In genomic region chr9:14238518-14238917, GRCh38 we compare ENCODE assay signal across 11 cellular contexts.
DNase-seq lines count a peak whose midpoint lies in the region; ATAC-seq and TF ChIP-seq lines count a peak whose summit lies in the region.
"Had no signal": no experiment of that assay in that cellular context is flagged by ENCODE, and none has a peak within 500 bp of the region (broad histone marks: within the 10 kb centered on the region; RNA-seq: fewer than 3 reads in every experiment).

No MANE protein-coding gene starts in this region.

- H3K4me1 Mint-ChIP-seq in nephron (peaks cover 64% of the 10 kb centered on the region), endodermal cell (peaks cover 36% of the 10 kb centered on the region)
- no peaks in the 10 kb centered on the region for H3K4me1 Mint-ChIP-seq in stimulated activated effector memory CD8-positive, alpha-beta T cell treated with anti-CD3 and anti-CD28 coated beads, Interleukin-12 subunit alpha, Interleukin-12 subunit beta, amount 100 ng/mL, for 72 hours
- H3K4me1 Mint-ChIP-seq: naive B cell had no signal

- no peak overlapping the region for H3K9ac ChIP-seq in endodermal cell (ENCODE audit: extremely low read depth, low read length, poor library complexity, severe bottlenecking)

- BruUV-seq in Panc1 (replicated peaks; lab: Mats Ljungman, UMichigan), result no TSS peak

- 46 to 53% methylated on average over 2 to 4 of the region's 4 CpGs for WGBS in endodermal cell (ENCODE audit: insufficient coverage in 1 of 2, insufficient read length in 1 of 2), 2 experiments

- no peak for TF ChIP-seq CTCF in Panc1 (IDR thresholded peaks at IDR 0.05)
- TF ChIP-seq CTCF in fibroblast of the aortic adventitia (IDR thresholded peaks at IDR 0.05; ENCODE audit: insufficient read depth, low read length), result no peak
- TF ChIP-seq CTCF in nephron (IDR thresholded peaks at IDR 0.05; ENCODE audit: unreplicated experiment in 3 of 3), result no peak
- no peak for TF ChIP-seq CTCF in endodermal cell (conservative IDR thresholded peaks at IDR 0.05)

- peaks cover 10% of the 10 kb centered on the region for H3K4me1 ChIP-seq in Panc1 (ENCODE audit: control insufficient read depth, insufficient read depth, low read length)
- peaks cover 2% of the 10 kb centered on the region for H3K4me1 ChIP-seq in endodermal cell (ENCODE audit: control insufficient read depth, insufficient read depth, low read length)

- intact Hi-C loops in Panc1 (cut with micrococcal nuclease; ENCODE audit: unreplicated experiment), result no loop called here

- H3K27ac ChIP-seq in Panc1 (ENCODE audit: low read length), result peak overlapping the region; percentile 66
- no peak overlapping the region for H3K27ac ChIP-seq in endodermal cell (ENCODE audit: low read depth, low read length)
- H3K27ac ChIP-seq: SK-N-MC had no signal

- H3K27me3 ChIP-seq in Panc1 (ENCODE audit: control insufficient read depth, insufficient read depth, low read length), result no peaks in the 10 kb centered on the region
- H3K27me3 ChIP-seq in endodermal cell (ENCODE audit: control insufficient read depth, insufficient read depth, low read length, poor library complexity, severe bottlenecking), result no peaks in the 10 kb centered on the region

- ATAC-seq in Panc1 (peak; percentile 93), HG03469 (IDR thresholded peaks at IDR 0.05; ENCODE audit: unreplicated experiment) (no peak), GM18505 (IDR thresholded peaks at IDR 0.05; ENCODE audit: unreplicated experiment) (no peak)
- no peak for ATAC-seq in stimulated activated effector memory CD8-positive, alpha-beta T cell treated with anti-CD3 and anti-CD28 coated beads, Interleukin-12 subunit alpha, Interleukin-12 subunit beta, amount 100 ng/mL, for 72 hours

- peak; percentile 56 for DNase-seq in ELF-1 (ENCODE audit: low read depth, low spot score)
- no peak for DNase-seq in Panc1 (ENCODE audit: low read depth, low spot score)
- DNase-seq in fibroblast of the aortic adventitia (ENCODE audit: low read depth), result peak; percentile 75
- no peak for DNase-seq in endodermal cell
- DNase-seq in stimulated activated effector memory CD8-positive, alpha-beta T cell treated with anti-CD3 and anti-CD28 coated beads, Interleukin-12 subunit alpha, Interleukin-12 subunit beta, amount 100 ng/mL, for 72 hours (ENCODE audit: low spot score in 2 of 2), result no peak
- DNase-seq: C1 segment of cervical spinal cord, naive B cell had no signal

- in situ Hi-C loops in Panc1 (cut with HindIII; ENCODE audit: low pct_unique_long_range_greater_than_20kb, low sequenced_read_pairs), result no loop called here

- H3K36me3 ChIP-seq in Panc1 (ENCODE audit: control insufficient read depth, insufficient read depth, low read length), result no peaks in the 10 kb centered on the region
- no peaks in the 10 kb centered on the region for H3K36me3 ChIP-seq in endodermal cell (ENCODE audit: control insufficient read depth, insufficient read depth, low read length)

- H3K27ac Mint-ChIP-seq in nephron, result peak overlapping the region in 2 of 3 experiments; percentile 22 to 42
- no peak overlapping the region for H3K27ac Mint-ChIP-seq in endodermal cell
- no peak overlapping the region for H3K27ac Mint-ChIP-seq in stimulated activated effector memory CD8-positive, alpha-beta T cell treated with anti-CD3 and anti-CD28 coated beads, Interleukin-12 subunit alpha, Interleukin-12 subunit beta, amount 100 ng/mL, for 72 hours
- H3K27ac Mint-ChIP-seq: naive B cell had no signal

- POLR2A ChIA-PET in Panc1 (lab: Charles Lee), result interaction anchor here (0.7 kb wide), 1 partner anchor 37 kb away, joined by 5 read pairs; no protein-coding TSS in a partner anchor

- H3K27me3 Mint-ChIP-seq in nephron (ENCODE audit: low read depth), result no peaks in the 10 kb centered on the region
- H3K27me3 Mint-ChIP-seq in endodermal cell (ENCODE audit: insufficient read depth), result no peaks in the 10 kb centered on the region

- H3K4me3 ChIP-seq in Panc1 (ENCODE audit: low read depth in 2 of 2, low read length in 2 of 2), result peak overlapping the region in 1 of 2 experiments; percentile 6; a peak in 1 of 4 replicates
- no peak overlapping the region for H3K4me3 ChIP-seq in fibroblast of the aortic adventitia (ENCODE audit: low read depth, low read length)
- no peak overlapping the region for H3K4me3 ChIP-seq in endodermal cell (ENCODE audit: low read length)
- H3K4me3 ChIP-seq: SK-N-MC had no signal

- CTCF ChIA-PET in Panc1 (lab: Charles Lee), result no interaction called here

- no peak for TF ChIP-seq POLR2A in GM18505 (IDR thresholded peaks at IDR 0.05; ENCODE audit: borderline replicate concordance, extremely low read depth, insufficient read depth, insufficient read length)

- H3K4me3 Mint-ChIP-seq in nephron (no peak overlapping the region), endodermal cell (no peak overlapping the region)
- no peak overlapping the region for H3K4me3 Mint-ChIP-seq in stimulated activated effector memory CD8-positive, alpha-beta T cell treated with anti-CD3 and anti-CD28 coated beads, Interleukin-12 subunit alpha, Interleukin-12 subunit beta, amount 100 ng/mL, for 72 hours
- H3K4me3 Mint-ChIP-seq: naive B cell had no signal

- H3K36me3 Mint-ChIP-seq in nephron (ENCODE audit: low read depth) (peaks cover 4% of the 10 kb centered on the region), endodermal cell (ENCODE audit: low read depth) (no peaks in the 10 kb centered on the region)
- H3K36me3 Mint-ChIP-seq in stimulated activated effector memory CD8-positive, alpha-beta T cell treated with anti-CD3 and anti-CD28 coated beads, Interleukin-12 subunit alpha, Interleukin-12 subunit beta, amount 100 ng/mL, for 72 hours, result no peaks in the 10 kb centered on the region
- H3K36me3 Mint-ChIP-seq: naive B cell had no signal

- H3K9me3 Mint-ChIP-seq in nephron (no peaks in the 10 kb centered on the region), endodermal cell (no peaks in the 10 kb centered on the region)
- H3K9me3 Mint-ChIP-seq in stimulated activated effector memory CD8-positive, alpha-beta T cell treated with anti-CD3 and anti-CD28 coated beads, Interleukin-12 subunit alpha, Interleukin-12 subunit beta, amount 100 ng/mL, for 72 hours, result no peaks in the 10 kb centered on the region

- H3K9me3 ChIP-seq in Panc1 (ENCODE audit: control insufficient read depth, insufficient read depth, low read depth, low read length) (no peaks in the 10 kb centered on the region), endodermal cell (ENCODE audit: control insufficient read depth, low read length) (no peaks in the 10 kb centered on the region)

Comparison
In these comparisons a context has a peak if more than half of its experiments do, and no peak if none do; other contexts are left out.
1. DNase-seq: peak in ELF-1 (single experiment) and fibroblast of the aortic adventitia (single experiment); none in Panc1 (single experiment), endodermal cell (single experiment) and stimulated activated effector memory CD8-positive, alpha-beta T cell treated with anti-CD3 and anti-CD28 coated beads, Interleukin-12 subunit alpha, Interleukin-12 subunit beta, amount 100 ng/mL, for 72 hours (0 of 2).
2. H3K27ac Mint-ChIP-seq: peak in nephron (2 of 3); none in endodermal cell (single experiment) and stimulated activated effector memory CD8-positive, alpha-beta T cell treated with anti-CD3 and anti-CD28 coated beads, Interleukin-12 subunit alpha, Interleukin-12 subunit beta, amount 100 ng/mL, for 72 hours (single experiment).